In the genomic region with DNA sequence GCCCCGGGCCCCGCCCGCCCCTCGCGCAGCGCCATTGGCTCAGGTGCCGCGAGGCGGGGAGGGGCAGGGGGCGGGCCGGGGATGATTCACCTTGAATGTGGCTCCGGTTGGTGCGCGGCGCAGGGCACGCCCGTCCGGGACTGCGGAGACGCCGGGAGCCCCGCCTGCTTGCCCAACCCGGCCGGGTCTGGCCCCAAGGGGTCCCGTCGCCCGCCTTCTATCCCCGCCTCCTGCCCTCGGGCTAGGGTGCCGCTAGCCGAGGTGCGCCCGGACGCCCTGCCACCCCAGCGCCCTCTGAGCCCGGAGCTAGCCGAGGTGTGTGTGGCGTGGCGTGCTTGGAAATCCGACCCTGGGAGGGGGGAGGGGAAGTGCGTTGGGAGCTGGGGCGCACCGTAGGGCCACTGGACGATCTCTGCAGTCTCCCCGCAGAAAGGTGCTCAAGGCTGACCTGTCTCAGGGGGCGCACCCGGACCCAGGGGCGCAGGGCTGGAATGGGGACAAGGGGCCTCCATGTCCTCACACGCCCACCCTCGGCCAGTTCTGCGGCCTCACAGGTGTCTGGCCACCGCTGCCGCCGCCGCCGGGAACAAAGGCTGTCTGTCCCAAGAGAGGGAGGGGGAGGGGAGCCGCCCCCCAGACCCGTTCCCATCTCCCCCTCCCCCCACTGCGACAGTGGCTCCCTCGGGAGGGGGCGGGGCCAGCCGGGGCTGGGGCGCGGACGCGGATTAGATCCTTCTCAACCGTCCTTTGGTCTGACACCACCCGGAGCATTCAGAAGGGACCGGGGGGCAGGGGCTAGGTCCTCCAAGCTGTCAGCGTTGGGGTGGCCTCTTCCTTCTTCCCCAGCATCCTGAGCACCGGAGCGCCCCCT, we compare ENCODE assay signal across 1 cellular context.
TF ChIP-seq lines count a peak whose summit lies in the region.

No MANE protein-coding gene starts in this region.

TF ChIP-seq in K562, 482 proteins besides CTCF, POLR2A, EP300 and RAD21 (continued from another document and continues in another):
- TF ChIP-seq, protein P1, sequence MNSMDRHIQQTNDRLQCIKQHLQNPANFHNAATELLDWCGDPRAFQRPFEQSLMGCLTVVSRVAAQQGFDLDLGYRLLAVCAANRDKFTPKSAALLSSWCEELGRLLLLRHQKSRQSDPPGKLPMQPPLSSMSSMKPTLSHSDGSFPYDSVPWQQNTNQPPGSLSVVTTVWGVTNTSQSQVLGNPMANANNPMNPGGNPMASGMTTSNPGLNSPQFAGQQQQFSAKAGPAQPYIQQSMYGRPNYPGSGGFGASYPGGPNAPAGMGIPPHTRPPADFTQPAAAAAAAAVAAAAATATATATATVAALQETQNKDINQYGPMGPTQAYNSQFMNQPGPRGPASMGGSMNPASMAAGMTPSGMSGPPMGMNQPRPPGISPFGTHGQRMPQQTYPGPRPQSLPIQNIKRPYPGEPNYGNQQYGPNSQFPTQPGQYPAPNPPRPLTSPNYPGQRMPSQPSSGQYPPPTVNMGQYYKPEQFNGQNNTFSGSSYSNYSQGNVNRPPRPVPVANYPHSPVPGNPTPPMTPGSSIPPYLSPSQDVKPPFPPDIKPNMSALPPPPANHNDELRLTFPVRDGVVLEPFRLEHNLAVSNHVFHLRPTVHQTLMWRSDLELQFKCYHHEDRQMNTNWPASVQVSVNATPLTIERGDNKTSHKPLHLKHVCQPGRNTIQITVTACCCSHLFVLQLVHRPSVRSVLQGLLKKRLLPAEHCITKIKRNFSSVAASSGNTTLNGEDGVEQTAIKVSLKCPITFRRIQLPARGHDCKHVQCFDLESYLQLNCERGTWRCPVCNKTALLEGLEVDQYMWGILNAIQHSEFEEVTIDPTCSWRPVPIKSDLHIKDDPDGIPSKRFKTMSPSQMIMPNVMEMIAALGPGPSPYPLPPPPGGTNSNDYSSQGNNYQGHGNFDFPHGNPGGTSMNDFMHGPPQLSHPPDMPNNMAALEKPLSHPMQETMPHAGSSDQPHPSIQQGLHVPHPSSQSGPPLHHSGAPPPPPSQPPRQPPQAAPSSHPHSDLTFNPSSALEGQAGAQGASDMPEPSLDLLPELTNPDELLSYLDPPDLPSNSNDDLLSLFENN (IDR thresholded peaks at IDR 0.05; ENCODE audit: low read depth in 2 of 2, low read length in 2 of 2), result no peak
- TF ChIP-seq, protein P2, sequence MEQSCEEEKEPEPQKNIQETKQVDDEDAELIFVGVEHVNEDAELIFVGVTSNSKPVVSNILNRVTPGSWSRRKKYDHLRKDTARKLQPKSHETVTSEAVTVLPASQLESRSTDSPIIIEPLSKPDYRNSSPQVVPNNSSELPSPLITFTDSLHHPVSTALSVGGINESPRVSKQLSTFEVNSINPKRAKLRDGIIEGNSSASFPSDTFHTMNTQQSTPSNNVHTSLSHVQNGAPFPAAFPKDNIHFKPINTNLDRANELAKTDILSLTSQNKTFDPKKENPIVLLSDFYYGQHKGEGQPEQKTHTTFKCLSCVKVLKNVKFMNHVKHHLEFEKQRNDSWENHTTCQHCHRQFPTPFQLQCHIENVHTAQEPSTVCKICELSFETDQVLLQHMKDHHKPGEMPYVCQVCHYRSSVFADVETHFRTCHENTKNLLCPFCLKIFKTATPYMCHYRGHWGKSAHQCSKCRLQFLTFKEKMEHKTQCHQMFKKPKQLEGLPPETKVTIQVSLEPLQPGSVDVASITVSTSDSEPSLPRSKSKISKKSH (CRISPR knock-in tag; IDR thresholded peaks at IDR 0.05), result no peak
- TF ChIP-seq SOX6 (IDR thresholded peaks at IDR 0.05) (no peak), PTRF (tag; IDR thresholded peaks at IDR 0.05) (no peak), ZNF239 (CRISPR knock-in tag; IDR thresholded peaks at IDR 0.05) (no peak), ZNF124 (CRISPR knock-in tag; IDR thresholded peaks at IDR 0.05) (no peak), ZNF583 (CRISPR knock-in tag; IDR thresholded peaks at IDR 0.05) (no peak), CCNT2 (IDR thresholded peaks at IDR 0.05; ENCODE audit: borderline replicate concordance, extremely low read depth, insufficient read length, low read depth, low read length) (peak; percentile 31), KLF13 (tag; IDR thresholded peaks at IDR 0.05; ENCODE audit: borderline replicate concordance, low read depth) (peak; percentile 37; the same call in 1 of the 2 replicates), SREBF1 (IDR thresholded peaks at IDR 0.05; ENCODE audit: borderline replicate concordance, low read depth, low read length) (no peak), SAFB (IDR thresholded peaks at IDR 0.05; ENCODE audit: borderline replicate concordance, low read depth, low read length) (no peak), ZNF707 (CRISPR knock-in tag; conservative IDR thresholded peaks at IDR 0.05) (no peak), ZNF121 (CRISPR knock-in tag; conservative IDR thresholded peaks at IDR 0.05) (no peak), HEY1 (CRISPR knock-in tag; IDR thresholded peaks at IDR 0.05; ENCODE audit: borderline replicate concordance) (no peak), ZBTB17 (CRISPR knock-in tag; IDR thresholded peaks at IDR 0.05) (no peak), STAT5B (CRISPR knock-in tag; IDR thresholded peaks at IDR 0.05) (no peak), RFX1 (IDR thresholded peaks at IDR 0.05) (no peak), ZNF184 (CRISPR knock-in tag; IDR thresholded peaks at IDR 0.05) (no peak), ZNF584 (CRISPR knock-in tag; IDR thresholded peaks at IDR 0.05; ENCODE audit: low read depth) (no peak), HMGXB4 (CRISPR knock-in tag; IDR thresholded peaks at IDR 0.05) (no peak), ETV5 (CRISPR knock-in tag; IDR thresholded peaks at IDR 0.05; ENCODE audit: low read depth) (no peak), MTF1 (CRISPR knock-in tag; IDR thresholded peaks at IDR 0.05; ENCODE audit: borderline replicate concordance) (no peak), MCM3 (IDR thresholded peaks at IDR 0.05) (no peak), MCM5 (IDR thresholded peaks at IDR 0.05; ENCODE audit: low read depth) (no peak), RFX5 (IDR thresholded peaks at IDR 0.05; ENCODE audit: low read depth, low read length) (no peak), NCOA4 (IDR thresholded peaks at IDR 0.05; ENCODE audit: partially characterized antibody) (no peak), STAG1 (CRISPR knock-in tag; IDR thresholded peaks at IDR 0.05; ENCODE audit: borderline replicate concordance) (no peak), ZNF436 (CRISPR knock-in tag; IDR thresholded peaks at IDR 0.05) (no peak), HSF4 (CRISPR knock-in tag; IDR thresholded peaks at IDR 0.05; ENCODE audit: borderline replicate concordance) (no peak), POLR3A (IDR thresholded peaks at IDR 0.05; ENCODE audit: borderline replicate concordance, extremely low read depth, insufficient read depth, insufficient read length) (no peak), RBBP5 (IDR thresholded peaks at IDR 0.05; ENCODE audit: borderline replicate concordance, insufficient read depth, low read length, poor library complexity, severe bottlenecking) (no peak), TEAD1 (CRISPR knock-in tag; IDR thresholded peaks at IDR 0.05) (no peak), PHB (CRISPR knock-in tag; IDR thresholded peaks at IDR 0.05) (no peak), ZSCAN29 (IDR thresholded peaks at IDR 0.05) (peak; percentile 52; the same call in 1 of the 2 replicates), ZNF644 (tag; IDR thresholded peaks at IDR 0.05; ENCODE audit: low read depth) (no peak), NFXL1 (CRISPR knock-in tag; IDR thresholded peaks at IDR 0.05) (no peak), ZNF324 (CRISPR knock-in tag; IDR thresholded peaks at IDR 0.05) (no peak), SRSF3 (IDR thresholded peaks at IDR 0.05; ENCODE audit: insufficient read depth, low read length) (no peak), ZKSCAN8 (CRISPR knock-in tag; IDR thresholded peaks at IDR 0.05) (no peak), ZNF561 (CRISPR knock-in tag; conservative IDR thresholded peaks at IDR 0.05) (no peak), ZNF75A (CRISPR knock-in tag; IDR thresholded peaks at IDR 0.05) (no peak)
- TF ChIP-seq, protein P3, sequence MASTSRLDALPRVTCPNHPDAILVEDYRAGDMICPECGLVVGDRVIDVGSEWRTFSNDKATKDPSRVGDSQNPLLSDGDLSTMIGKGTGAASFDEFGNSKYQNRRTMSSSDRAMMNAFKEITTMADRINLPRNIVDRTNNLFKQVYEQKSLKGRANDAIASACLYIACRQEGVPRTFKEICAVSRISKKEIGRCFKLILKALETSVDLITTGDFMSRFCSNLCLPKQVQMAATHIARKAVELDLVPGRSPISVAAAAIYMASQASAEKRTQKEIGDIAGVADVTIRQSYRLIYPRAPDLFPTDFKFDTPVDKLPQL (IDR thresholded peaks at IDR 0.05; ENCODE audit: extremely low read depth, insufficient read length), result no peak
- TF ChIP-seq, protein P4, sequence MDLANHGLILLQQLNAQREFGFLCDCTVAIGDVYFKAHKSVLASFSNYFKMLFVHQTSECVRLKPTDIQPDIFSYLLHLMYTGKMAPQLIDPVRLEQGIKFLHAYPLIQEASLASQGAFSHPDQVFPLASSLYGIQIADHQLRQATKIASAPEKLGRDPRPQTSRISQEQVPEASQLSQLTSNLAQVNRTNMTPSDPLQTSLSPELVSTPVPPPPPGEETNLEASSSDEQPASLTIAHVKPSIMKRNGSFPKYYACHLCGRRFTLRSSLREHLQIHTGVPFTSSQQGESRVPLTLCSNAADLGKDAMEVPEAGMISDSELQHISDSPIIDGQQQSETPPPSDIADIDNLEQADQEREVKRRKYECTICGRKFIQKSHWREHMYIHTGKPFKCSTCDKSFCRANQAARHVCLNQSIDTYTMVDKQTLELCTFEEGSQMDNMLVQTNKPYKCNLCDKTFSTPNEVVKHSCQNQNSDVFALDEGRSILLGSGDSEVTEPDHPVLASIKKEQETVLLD (IDR thresholded peaks at IDR 0.05), result peak; percentile 57
- TF ChIP-seq, protein P5, sequence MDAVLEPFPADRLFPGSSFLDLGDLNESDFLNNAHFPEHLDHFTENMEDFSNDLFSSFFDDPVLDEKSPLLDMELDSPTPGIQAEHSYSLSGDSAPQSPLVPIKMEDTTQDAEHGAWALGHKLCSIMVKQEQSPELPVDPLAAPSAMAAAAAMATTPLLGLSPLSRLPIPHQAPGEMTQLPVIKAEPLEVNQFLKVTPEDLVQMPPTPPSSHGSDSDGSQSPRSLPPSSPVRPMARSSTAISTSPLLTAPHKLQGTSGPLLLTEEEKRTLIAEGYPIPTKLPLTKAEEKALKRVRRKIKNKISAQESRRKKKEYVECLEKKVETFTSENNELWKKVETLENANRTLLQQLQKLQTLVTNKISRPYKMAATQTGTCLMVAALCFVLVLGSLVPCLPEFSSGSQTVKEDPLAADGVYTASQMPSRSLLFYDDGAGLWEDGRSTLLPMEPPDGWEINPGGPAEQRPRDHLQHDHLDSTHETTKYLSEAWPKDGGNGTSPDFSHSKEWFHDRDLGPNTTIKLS (IDR thresholded peaks at IDR 0.05; ENCODE audit: borderline replicate concordance, low read depth), result 0 out of 2 replicates have a peak, but pooled peaks have one; percentile 30
- TF ChIP-seq, protein P6, sequence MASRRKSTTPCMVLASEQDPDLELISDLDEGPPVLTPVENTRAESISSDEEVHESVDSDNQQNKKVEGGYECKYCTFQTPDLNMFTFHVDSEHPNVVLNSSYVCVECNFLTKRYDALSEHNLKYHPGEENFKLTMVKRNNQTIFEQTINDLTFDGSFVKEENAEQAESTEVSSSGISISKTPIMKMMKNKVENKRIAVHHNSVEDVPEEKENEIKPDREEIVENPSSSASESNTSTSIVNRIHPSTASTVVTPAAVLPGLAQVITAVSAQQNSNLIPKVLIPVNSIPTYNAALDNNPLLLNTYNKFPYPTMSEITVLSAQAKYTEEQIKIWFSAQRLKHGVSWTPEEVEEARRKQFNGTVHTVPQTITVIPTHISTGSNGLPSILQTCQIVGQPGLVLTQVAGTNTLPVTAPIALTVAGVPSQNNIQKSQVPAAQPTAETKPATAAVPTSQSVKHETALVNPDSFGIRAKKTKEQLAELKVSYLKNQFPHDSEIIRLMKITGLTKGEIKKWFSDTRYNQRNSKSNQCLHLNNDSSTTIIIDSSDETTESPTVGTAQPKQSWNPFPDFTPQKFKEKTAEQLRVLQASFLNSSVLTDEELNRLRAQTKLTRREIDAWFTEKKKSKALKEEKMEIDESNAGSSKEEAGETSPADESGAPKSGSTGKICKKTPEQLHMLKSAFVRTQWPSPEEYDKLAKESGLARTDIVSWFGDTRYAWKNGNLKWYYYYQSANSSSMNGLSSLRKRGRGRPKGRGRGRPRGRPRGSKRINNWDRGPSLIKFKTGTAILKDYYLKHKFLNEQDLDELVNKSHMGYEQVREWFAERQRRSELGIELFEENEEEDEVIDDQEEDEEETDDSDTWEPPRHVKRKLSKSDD (conservative IDR thresholded peaks at IDR 0.05; ENCODE audit: low read length), result no peak
- TF ChIP-seq, protein P7, sequence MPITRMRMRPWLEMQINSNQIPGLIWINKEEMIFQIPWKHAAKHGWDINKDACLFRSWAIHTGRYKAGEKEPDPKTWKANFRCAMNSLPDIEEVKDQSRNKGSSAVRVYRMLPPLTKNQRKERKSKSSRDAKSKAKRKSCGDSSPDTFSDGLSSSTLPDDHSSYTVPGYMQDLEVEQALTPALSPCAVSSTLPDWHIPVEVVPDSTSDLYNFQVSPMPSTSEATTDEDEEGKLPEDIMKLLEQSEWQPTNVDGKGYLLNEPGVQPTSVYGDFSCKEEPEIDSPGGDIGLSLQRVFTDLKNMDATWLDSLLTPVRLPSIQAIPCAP (CRISPR knock-in tag; IDR thresholded peaks at IDR 0.05; ENCODE audit: borderline replicate concordance), result no peak
